ENCODE assay signal across 11 cellular contexts in the genomic region with DNA sequence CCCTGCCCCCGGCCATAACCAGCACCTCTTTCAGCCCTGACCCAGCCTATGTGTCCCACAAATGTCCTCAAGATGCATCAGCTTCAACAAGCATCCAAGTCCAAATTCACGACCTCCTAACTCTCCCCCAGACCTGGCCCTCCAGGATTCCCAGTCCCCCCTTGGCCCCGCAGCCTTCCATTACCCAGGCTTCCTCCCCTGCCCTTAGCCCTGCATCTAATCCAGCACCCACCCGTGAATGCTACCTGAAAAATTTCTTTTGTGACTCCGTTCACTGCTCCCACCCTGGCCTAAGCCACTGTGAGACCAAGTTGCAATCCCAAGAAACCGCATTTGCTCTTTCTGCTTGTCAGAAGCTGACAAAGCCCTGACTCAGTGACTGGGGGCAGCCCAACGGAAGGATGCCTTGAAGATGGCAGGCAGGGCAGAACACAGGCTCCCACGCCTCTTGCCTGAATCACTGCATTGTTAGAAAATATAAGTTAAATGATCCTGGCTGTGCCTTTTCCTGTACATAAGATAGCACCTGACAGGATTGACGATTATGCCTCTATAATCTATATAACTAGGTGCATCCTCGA. TPM values are rescaled to one million over a fixed set of nuclear protein-coding genes. Genes with fewer than 3 reads are reported as not detected.
DNase-seq lines count a peak whose midpoint lies in the region; ATAC-seq and TF ChIP-seq lines count a peak whose summit lies in the region.
"Had no signal": no experiment of that assay in that cellular context is flagged by ENCODE, and none has a peak within 500 bp of the region (broad histone marks: within the 10 kb centered on the region; RNA-seq: fewer than 3 reads in every experiment).

No MANE protein-coding gene starts in this region.

- POLR2A ChIA-PET in AG04450 (lab: Yijun Ruan, JAX) (no interaction called here), HCT116 (lab: Charles Lee) (interaction anchor here (1.2 to 1.4 kb wide), 2 partner anchors 15 to 18 kb away, joined by 3 read pairs; no protein-coding TSS in a partner anchor)

- H3K9me3 ChIP-seq in AG04450 (ENCODE audit: control insufficient read depth, insufficient read depth, low read length) (no peaks in the 10 kb centered on the region; the same call in 1 of the 2 replicates), HCT116 (ENCODE audit: control insufficient read depth in 1 of 2, insufficient read depth in 1 of 2, low read depth in 1 of 2, low read length in 2 of 2) (no peaks in the 10 kb centered on the region)
- H3K9me3 ChIP-seq: ovary had no signal

- TF ChIP-seq RAD21 in HCT116 (IDR thresholded peaks at IDR 0.05; ENCODE audit: low read depth): no peak

- TF ChIP-seq CTCF in AG04450 (IDR thresholded peaks at IDR 0.05; ENCODE audit: low read depth, low read length) (no peak), HCT116 (IDR thresholded peaks at IDR 0.05 in 2 of 3, conservative IDR thresholded peaks at IDR 0.05 in 1 of 3; ENCODE audit: borderline replicate concordance in 1 of 3, insufficient read depth in 1 of 3, low read depth in 2 of 3, low read length in 2 of 3) (no peak)

- CTCF ChIA-PET in AG04450 (lab: Charles Lee): interaction anchor here (2.9 kb wide), 1 partner anchor 21 kb away, joined by 13 read pairs; no protein-coding TSS in a partner anchor
- CTCF ChIA-PET in HCT116 (lab: Charles Lee): interaction anchor here (1.6 kb wide), 1 partner anchor 17 kb away, joined by 8 read pairs; no protein-coding TSS in a partner anchor

- BruUV-seq in HCT116 (replicated peaks; lab: Mats Ljungman, UMichigan): no TSS peak

- intact Hi-C loops in HCT116 (cut with micrococcal nuclease): no loop called here

- H3K27ac Mint-ChIP-seq in memory B cell: no peak overlapping the region

- RAD21 ChIA-PET in HCT116 (lab: Charles Lee; ENCODE audit: low non-redundant PET in 1 of 2, low total read pairs in 2 of 2, uncharacterized antibody in 2 of 2, unreplicated experiment in 2 of 2): no interaction called here

- H3K4me3 Mint-ChIP-seq in memory B cell: peak overlapping the region; percentile 80

- H2AFZ ChIP-seq in HCT116 (ENCODE audit: low read depth, low read length, poor library complexity, severe bottlenecking): no peak overlapping the region

- H3K4me1 Mint-ChIP-seq in memory B cell: peaks cover 8% of the 10 kb centered on the region

- peaks cover 6% of the 10 kb centered on the region for H3K36me3 Mint-ChIP-seq in memory B cell

- ATAC-seq in HCT116 (0 out of 2 replicates have a peak, but pooled peaks have one; percentile 3), memory B cell (ENCODE audit: low read depth) (no peak), HG02642 (IDR thresholded peaks at IDR 0.05; ENCODE audit: poor library complexity, unreplicated experiment) (no peak), GM21825 (IDR thresholded peaks at IDR 0.05; ENCODE audit: unreplicated experiment) (no peak)

- H3K9me2 ChIP-seq in HCT116 (ENCODE audit: insufficient read depth): no peaks in the 10 kb centered on the region

- H3K9me3 Mint-ChIP-seq in memory B cell: no peaks in the 10 kb centered on the region

- TF ChIP-seq POLR2A in HCT116 (IDR thresholded peaks at IDR 0.05; ENCODE audit: borderline replicate concordance, extremely low read depth, insufficient read depth, insufficient read length): no peak

- DNase-seq in AG04450 (ENCODE audit: low read depth, low spot score) (peak; percentile 64), HCT116 (ENCODE audit: low read depth, low spot score) (no peak), astrocyte of the hippocampus (ENCODE audit: low read depth, low spot score) (peak; percentile 81), memory B cell (ENCODE audit: low spot score in 2 of 2) (no peak), SKM-1 (lab: John Stamatoyannopoulos, UW; ENCODE audit: unreplicated experiment) (no peak), SIG-M5 treated with dmso at 0.1 percent for 504 hours (lab: John Stamatoyannopoulos, UW; ENCODE audit: unreplicated experiment) (no peak)
- DNase-seq: activated CD4-positive, alpha-beta T cell treated with anti-CD3 and anti-CD28 coated beads for 4 hours; DMS79 had no signal

- H3K27ac ChIP-seq in AG04450 (ENCODE audit: low read depth, low read length): peak overlapping the region; percentile 81
- H3K27ac ChIP-seq in HCT116 (ENCODE audit: low read depth, low read length): peak overlapping the region; percentile 73

- H3K27me3 ChIP-seq in AG04450 (ENCODE audit: control insufficient read depth, insufficient read depth, low read length) (no peaks in the 10 kb centered on the region), HCT116 (ENCODE audit: insufficient read depth, low read length) (no peaks in the 10 kb centered on the region)
- H3K27me3 ChIP-seq: ovary had no signal

- peak overlapping the region; percentile 79 for H3K4me2 ChIP-seq in HCT116 (ENCODE audit: low read length)

- H3K9ac ChIP-seq in HCT116 (ENCODE audit: low read length): peak overlapping the region; percentile 94

- peaks cover 30% of the 10 kb centered on the region; the same call in 1 of the 2 replicates for H3K79me2 ChIP-seq in HCT116 (ENCODE audit: insufficient read depth, low read length)

- peaks cover 0 to 5% of the 10 kb centered on the region in 2 experiments; a peak in 1 of 4 replicates for H3K36me3 ChIP-seq in HCT116 (ENCODE audit: control insufficient read depth in 1 of 2, insufficient read depth in 2 of 2, low read length in 2 of 2)
- H3K36me3 ChIP-seq: ovary had no signal

- peaks cover 19% of the 10 kb centered on the region for H3K27me3 Mint-ChIP-seq in memory B cell

- H3K4me1 ChIP-seq in HCT116 (ENCODE audit: control insufficient read depth in 1 of 2, insufficient read depth in 2 of 2, low read length in 2 of 2): peaks cover 19 to 48% of the 10 kb centered on the region in 2 experiments

- H4K20me1 ChIP-seq in HCT116 (ENCODE audit: insufficient read depth): no peaks in the 10 kb centered on the region

- H3K4me3 ChIP-seq in AG04450 (ENCODE audit: low read depth, low read length) (0 out of 2 replicates have a peak overlapping the region, but pooled peaks have one; percentile 7), HCT116 (replicated peaks in 1 of 2; ENCODE audit: low read depth in 1 of 2, low read length in 2 of 2) (peak overlapping the region in 1 of 2 experiments; percentile 79; a peak in 2 of 4 replicates)

TF ChIP-seq in HCT116, 20 proteins besides CTCF, POLR2A, EP300 and RAD21 (continues in another document):
- TF ChIP-seq POLR2AphosphoS5 (IDR thresholded peaks at IDR 0.05; ENCODE audit: low read depth, low read length) (no peak), ZNF274 (IDR thresholded peaks at IDR 0.05; ENCODE audit: low read depth, low read length) (no peak), MAX (IDR thresholded peaks at IDR 0.05) (no peak), ZFX (IDR thresholded peaks at IDR 0.05) (no peak), SIN3A (IDR thresholded peaks at IDR 0.05; ENCODE audit: low read depth) (no peak), FOSL1 (IDR thresholded peaks at IDR 0.05; ENCODE audit: low read depth) (no peak), EZH2 (IDR thresholded peaks at IDR 0.05) (no peak), TCF7L2 (IDR thresholded peaks at IDR 0.05; ENCODE audit: borderline replicate concordance, extremely low read depth, insufficient read depth, insufficient read length) (no peak), REST (IDR thresholded peaks at IDR 0.05; ENCODE audit: low read depth) (no peak), ELF1 (IDR thresholded peaks at IDR 0.05; ENCODE audit: borderline replicate concordance, low read depth) (no peak)
- TF ChIP-seq, protein P1, sequence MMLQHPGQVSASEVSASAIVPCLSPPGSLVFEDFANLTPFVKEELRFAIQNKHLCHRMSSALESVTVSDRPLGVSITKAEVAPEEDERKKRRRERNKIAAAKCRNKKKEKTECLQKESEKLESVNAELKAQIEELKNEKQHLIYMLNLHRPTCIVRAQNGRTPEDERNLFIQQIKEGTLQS (IDR thresholded peaks at IDR 0.05): no peak

RNA-seq across cellular contexts. Expression of gene MFAP2, which starts 0.9 kb away (rescaled TPM):
- polyA plus RNA-seq in AG04450 (2011; rRNA removed): 30.9 and 43.9 TPM in 2 replicates
- 31.1 and 59.2 TPM in 2 replicates for polyA minus RNA-seq in AG04450 (2011; rRNA and poly(A)+ RNA removed)
- total RNA-seq in HCT116 (2021; ENCODE audit: unreplicated experiment): 63.1 TPM
- 81.1 and 81.3 TPM in 2 replicates for polyA plus RNA-seq in HCT116 (2012)

RNA-seq across cellular contexts. Expression of gene ATP13A2, which starts 30.4 kb away (rescaled TPM):
- 5.6 and 8.8 TPM in 2 replicates for polyA plus RNA-seq in AG04450 (2011; rRNA removed)
- 15.3 and 20.8 TPM in 2 replicates for polyA minus RNA-seq in AG04450 (2011; rRNA and poly(A)+ RNA removed)
- total RNA-seq in HCT116 (2021; ENCODE audit: unreplicated experiment): 60.5 TPM
- 74.0 and 75.2 TPM in 2 replicates for polyA plus RNA-seq in HCT116 (2012)

RNA-seq across cellular contexts. Expression of gene CROCC, which starts 59.6 kb away (rescaled TPM):
- 3.9 and 4.2 TPM in 2 replicates for polyA plus RNA-seq in AG04450 (2011; rRNA removed)
- 4.3 and 5.7 TPM in 2 replicates for polyA minus RNA-seq in AG04450 (2011; rRNA and poly(A)+ RNA removed)
- 30.1 TPM for total RNA-seq in HCT116 (2021; ENCODE audit: unreplicated experiment)
- 17.8 and 19.2 TPM in 2 replicates for polyA plus RNA-seq in HCT116 (2012)

Comparison
In these comparisons a context has a peak if more than half of its experiments do, and no peak if none do; other contexts are left out.
1. DNase-seq: peak in AG04450 (single experiment) and astrocyte of the hippocampus (single experiment); none in HCT116 (single experiment), memory B cell (0 of 2), SKM-1 (single experiment) and SIG-M5 treated with dmso at 0.1 percent for 504 hours (single experiment).